ENCODE assay signal across 24 cellular contexts in genomic region chr10:43943825-43944360, GRCh38.
DNase-seq lines count a peak whose midpoint lies in the region; ATAC-seq lines count a peak whose summit lies in the region.
"Had no signal": no experiment of that assay in that cellular context is flagged by ENCODE, and none has a peak within 500 bp of the region (broad histone marks: within the 10 kb centered on the region; RNA-seq: fewer than 3 reads in every experiment).

No MANE protein-coding gene starts in this region.

- H3K27ac ChIP-seq in BLaER1 treated with 17β-estradiol and CSF1 and Interleukin-3, amounts not matched to agents 10 nM and 100 nM, result peak overlapping the region in 4 of 11 experiments; percentile 39 to 59 (median 48); a peak in 6 of 22 replicates
- H3K27ac ChIP-seq in substantia nigra (ENCODE audit: low read depth, low read length, poor library complexity, severe bottlenecking), result no peak overlapping the region
- H3K27ac ChIP-seq: HL-60, parathyroid adenoma, SJSA1 had no signal

- H3K4me1 Mint-ChIP-seq in activated CD8-positive, alpha-beta memory T cell treated with anti-CD3 and anti-CD28 coated beads, Interleukin-2, amount 10 ng/mL, durations not matched to agents 7 days and 5 days, result peaks cover 6% of the 10 kb centered on the region
- peaks cover 18% of the 10 kb centered on the region for H3K4me1 Mint-ChIP-seq in stimulated activated effector memory CD8-positive, alpha-beta T cell treated with anti-CD3 and anti-CD28 coated beads, Interleukin-12 subunit alpha, Interleukin-12 subunit beta, amount 100 ng/mL, for 72 hours

- H3K4me2 ChIP-seq in BLaER1 treated with 17β-estradiol and CSF1 and Interleukin-3, amounts not matched to agents 10 nM and 100 nM, result peak overlapping the region; percentile 75 to 94 (median 90)

- DNase-seq in activated CD8-positive, alpha-beta memory T cell treated with anti-CD3 and anti-CD28 coated beads, Interleukin-2, amount 10 ng/mL, durations not matched to agents 7 days and 5 days, result peak; percentile 11
- peak; percentile 3 for DNase-seq in mucosa of gallbladder (ENCODE audit: low spot score)
- DNase-seq in stimulated activated effector memory CD8-positive, alpha-beta T cell treated with anti-CD3 and anti-CD28 coated beads, Interleukin-12 subunit alpha, Interleukin-12 subunit beta, amount 100 ng/mL, for 72 hours (ENCODE audit: low spot score in 2 of 2), result peak in 1 of 2 donors; percentile 29
- no peak for DNase-seq in substantia nigra (lab: John Stamatoyannopoulos, UW)
- no peak for DNase-seq in stimulated activated CD4-positive, alpha-beta T cell treated with anti-CD3 and anti-CD28 coated beads, Interleukin-1b, Interleukin-23, amount 100 ng/mL, for 48 hours
- no peak for DNase-seq in MG63
- no peak for DNase-seq in RPMI8226
- DNase-seq: ACHN, C1 segment of cervical spinal cord, Calu3, caudate nucleus, HCEC 1CT, left cardiac atrium, natural killer cell, NCI-H1048, NCI-H1694 treated with DMSO at 0.1 percent for 48 hours, NCI-H526 had no signal

- no peak overlapping the region for H3K4me3 Mint-ChIP-seq in activated CD8-positive, alpha-beta memory T cell treated with anti-CD3 and anti-CD28 coated beads, Interleukin-2, amount 10 ng/mL, durations not matched to agents 7 days and 5 days
- H3K4me3 Mint-ChIP-seq in stimulated activated effector memory CD8-positive, alpha-beta T cell treated with anti-CD3 and anti-CD28 coated beads, Interleukin-12 subunit alpha, Interleukin-12 subunit beta, amount 100 ng/mL, for 72 hours, result no peak overlapping the region
- H3K4me3 Mint-ChIP-seq: natural killer cell had no signal

- peak overlapping the region in 5 of 10 experiments; percentile 8 to 25 (median 17); a peak in 2 of 20 replicates for H3K4me3 ChIP-seq in BLaER1 treated with 17β-estradiol and CSF1 and Interleukin-3, amounts not matched to agents 10 nM and 100 nM
- no peak overlapping the region for H3K4me3 ChIP-seq in MG63
- H3K4me3 ChIP-seq: SJSA1 had no signal

- CTCF ChIA-PET in activated CD8-positive, alpha-beta memory T cell treated with anti-CD3 and anti-CD28 coated beads, Interleukin-2, amount 10 ng/mL, durations not matched to agents 7 days and 5 days (lab: Charles Lee), result no interaction called here

- H3K27me3 Mint-ChIP-seq in activated CD8-positive, alpha-beta memory T cell treated with anti-CD3 and anti-CD28 coated beads, Interleukin-2, amount 10 ng/mL, durations not matched to agents 7 days and 5 days, result peaks cover 13% of the 10 kb centered on the region

- H3K9ac ChIP-seq in BLaER1 treated with 17β-estradiol and CSF1 and Interleukin-3, amounts not matched to agents 10 nM and 100 nM, result peak overlapping the region in 7 of 11 experiments; percentile 24 to 62 (median 44); a peak in 6 of 22 replicates
- H3K9ac ChIP-seq: parathyroid adenoma had no signal

- no peaks in the 10 kb centered on the region for H3K36me3 ChIP-seq in BLaER1 treated with 17β-estradiol and CSF1 and Interleukin-3, amounts not matched to agents 10 nM and 100 nM
- H3K36me3 ChIP-seq in MG63, result no peaks in the 10 kb centered on the region
- H3K36me3 ChIP-seq: SJSA1 had no signal

- peaks cover 0 to 6% (median 0%) of the 10 kb centered on the region in 11 experiments; a peak in 2 of 22 replicates for H4K20me1 ChIP-seq in BLaER1 treated with 17β-estradiol and CSF1 and Interleukin-3, amounts not matched to agents 10 nM and 100 nM

- no peak for ATAC-seq in activated CD8-positive, alpha-beta memory T cell treated with anti-CD3 and anti-CD28 coated beads, Interleukin-2, amount 10 ng/mL, durations not matched to agents 7 days and 5 days
- peak; percentile 17 for ATAC-seq in stimulated activated effector memory CD8-positive, alpha-beta T cell treated with anti-CD3 and anti-CD28 coated beads, Interleukin-12 subunit alpha, Interleukin-12 subunit beta, amount 100 ng/mL, for 72 hours
- ATAC-seq: activated CD4-positive, CD25-positive, alpha-beta regulatory T cell treated with anti-CD3 and anti-CD28 coated beads, Interleukin-2, amount 50 U/mL, for 24 hours; activated naive CD4-positive, alpha-beta T cell treated with anti-CD3 and anti-CD28 coated beads, Interleukin-2, amount 50 U/mL, for 72 hours; HepG2; left cardiac atrium; natural killer cell had no signal

- peaks cover 28 to 69% (median 58%) of the 10 kb centered on the region in 10 experiments for H3K4me1 ChIP-seq in BLaER1 treated with 17β-estradiol and CSF1 and Interleukin-3, amounts not matched to agents 10 nM and 100 nM
- H3K4me1 ChIP-seq: parathyroid adenoma, SJSA1 had no signal

- H3K27me3 ChIP-seq in BLaER1 treated with 17β-estradiol and CSF1 and Interleukin-3, amounts not matched to agents 10 nM and 100 nM, result no peaks in the 10 kb centered on the region
- no peaks in the 10 kb centered on the region for H3K27me3 ChIP-seq in MG63
- H3K27me3 ChIP-seq: SJSA1 had no signal

- no peaks in the 10 kb centered on the region; a peak in 1 of 22 replicates for H3K9me3 ChIP-seq in BLaER1 treated with 17β-estradiol and CSF1 and Interleukin-3, amounts not matched to agents 10 nM and 100 nM (replicated peaks in 1 of 11)
- H3K9me3 ChIP-seq in MG63, result no peaks in the 10 kb centered on the region
- H3K9me3 ChIP-seq: SJSA1 had no signal

- no peaks in the 10 kb centered on the region for H3K9me3 Mint-ChIP-seq in activated CD8-positive, alpha-beta memory T cell treated with anti-CD3 and anti-CD28 coated beads, Interleukin-2, amount 10 ng/mL, durations not matched to agents 7 days and 5 days (ENCODE audit: low read depth)
- H3K9me3 Mint-ChIP-seq in stimulated activated effector memory CD8-positive, alpha-beta T cell treated with anti-CD3 and anti-CD28 coated beads, Interleukin-12 subunit alpha, Interleukin-12 subunit beta, amount 100 ng/mL, for 72 hours, result no peaks in the 10 kb centered on the region
- H3K9me3 Mint-ChIP-seq: activated naive CD4-positive, alpha-beta T cell treated with anti-CD3 and anti-CD28 coated beads, Interleukin-2, amount 50 U/mL, for 72 hours; natural killer cell had no signal

- H3K36me3 Mint-ChIP-seq in activated CD8-positive, alpha-beta memory T cell treated with anti-CD3 and anti-CD28 coated beads, Interleukin-2, amount 10 ng/mL, durations not matched to agents 7 days and 5 days, result no peaks in the 10 kb centered on the region
- no peaks in the 10 kb centered on the region for H3K36me3 Mint-ChIP-seq in stimulated activated effector memory CD8-positive, alpha-beta T cell treated with anti-CD3 and anti-CD28 coated beads, Interleukin-12 subunit alpha, Interleukin-12 subunit beta, amount 100 ng/mL, for 72 hours
- H3K36me3 Mint-ChIP-seq: activated naive CD4-positive, alpha-beta T cell treated with anti-CD3 and anti-CD28 coated beads, Interleukin-2, amount 50 U/mL, for 72 hours; natural killer cell had no signal

- H3K27ac Mint-ChIP-seq in activated CD8-positive, alpha-beta memory T cell treated with anti-CD3 and anti-CD28 coated beads, Interleukin-2, amount 10 ng/mL, durations not matched to agents 7 days and 5 days, result no peak overlapping the region
- H3K27ac Mint-ChIP-seq in stimulated activated effector memory CD8-positive, alpha-beta T cell treated with anti-CD3 and anti-CD28 coated beads, Interleukin-12 subunit alpha, Interleukin-12 subunit beta, amount 100 ng/mL, for 72 hours, result no peak overlapping the region
- H3K27ac Mint-ChIP-seq: activated naive CD4-positive, alpha-beta T cell treated with anti-CD3 and anti-CD28 coated beads, Interleukin-2, amount 50 U/mL, for 72 hours; natural killer cell had no signal

Comparison
In these comparisons a context has a peak if more than half of its experiments do, and no peak if none do; other contexts are left out.
1. DNase-seq: peak in activated CD8-positive, alpha-beta memory T cell treated with anti-CD3 and anti-CD28 coated beads, Interleukin-2, amount 10 ng/mL, durations not matched to agents 7 days and 5 days (single experiment) and mucosa of gallbladder (single experiment); none in substantia nigra (0 of 49), stimulated activated CD4-positive, alpha-beta T cell treated with anti-CD3 and anti-CD28 coated beads, Interleukin-1b, Interleukin-23, amount 100 ng/mL, for 48 hours (single experiment), MG63 (single experiment) and RPMI8226 (single experiment).